In genomic region chr2:133884739-133885381, GRCh38 we compare ENCODE assay signal across 9 cellular contexts.
DNase-seq lines count a peak whose midpoint lies in the region; ATAC-seq and TF ChIP-seq lines count a peak whose summit lies in the region.
"Had no signal": no experiment of that assay in that cellular context is flagged by ENCODE, and none has a peak within 500 bp of the region (broad histone marks: within the 10 kb centered on the region; RNA-seq: fewer than 3 reads in every experiment).

No MANE protein-coding gene starts in this region.

- no peaks in the 10 kb centered on the region for H3K79me2 ChIP-seq in hepatocyte

- H3K27ac ChIP-seq in hepatocyte (no peak overlapping the region), tibial nerve (no peak overlapping the region)

- no peak overlapping the region for H3K4me2 ChIP-seq in hepatocyte

- no peaks in the 10 kb centered on the region for H4K20me1 ChIP-seq in hepatocyte (ENCODE audit: insufficient read depth, poor library complexity, severe bottlenecking)

- no peak overlapping the region for H2AFZ ChIP-seq in hepatocyte

- no peak for ATAC-seq in GM19452 (IDR thresholded peaks at IDR 0.05; ENCODE audit: unreplicated experiment)

- TF ChIP-seq POLR2A in tibial nerve (IDR thresholded peaks at IDR 0.05), result no peak

- no peaks in the 10 kb centered on the region for H3K9me2 ChIP-seq in hepatocyte (replicated peaks; ENCODE audit: insufficient read depth)

- TF ChIP-seq CTCF in GM12875 (IDR thresholded peaks at IDR 0.05; ENCODE audit: borderline replicate concordance, insufficient read depth, low read depth, low read length) (peak; percentile 32; the same call in 1 of the 2 replicates), hepatocyte (IDR thresholded peaks at IDR 0.05; ENCODE audit: poor library complexity) (peak; percentile 43), tibial nerve (IDR thresholded peaks at IDR 0.05) (peak in 1 of 5 experiments; percentile 19)

- no peak for TF ChIP-seq EP300 in tibial nerve (IDR thresholded peaks at IDR 0.05)

- H3K36me3 ChIP-seq in hepatocyte (replicated peaks; ENCODE audit: insufficient read depth, low read depth), result no peaks in the 10 kb centered on the region
- H3K36me3 ChIP-seq in tibial nerve, result no peaks in the 10 kb centered on the region

- 100% methylated on average over 2 of the region's 2 CpGs for WGBS in hepatocyte (ENCODE audit: low lambda C conversion rate, missing lambda C conversion rate)
- WGBS in tibial nerve, 2 donors, result 56 to 59% methylated on average over 2 of the region's 2 CpGs

- DNase-seq in AML-193 (lab: John Stamatoyannopoulos, UW) (peak; percentile 5 to 9), RPMI7951 (ENCODE audit: low read depth) (peak; percentile 26), hepatocyte (ENCODE audit: low spot score) (no peak), NCI-H128 (lab: John Stamatoyannopoulos, UW; ENCODE audit: unreplicated experiment) (no peak), UCSD-AML1 (lab: John Stamatoyannopoulos, UW; ENCODE audit: unreplicated experiment) (no peak), tibial nerve (ENCODE audit: low spot score in 2 of 2) (no peak)
- DNase-seq: NCI-H1417 treated with DMSO at 0.1 percent for 48 hours had no signal

- H3K9me3 ChIP-seq in hepatocyte (ENCODE audit: low read depth), result no peaks in the 10 kb centered on the region
- no peaks in the 10 kb centered on the region for H3K9me3 ChIP-seq in tibial nerve

- H3K4me1 ChIP-seq in hepatocyte (ENCODE audit: insufficient read depth) (peaks cover 11% of the 10 kb centered on the region), tibial nerve (peaks cover 0 to 10% (median 4%) of the 10 kb centered on the region in 4 donors)

- H3K27me3 ChIP-seq in hepatocyte (no peaks in the 10 kb centered on the region), tibial nerve (no peaks in the 10 kb centered on the region)

- H3K4me3 ChIP-seq in GM12875 (ENCODE audit: low read depth, low read length), result no peak overlapping the region
- H3K4me3 ChIP-seq in hepatocyte, result no peak overlapping the region
- H3K4me3 ChIP-seq in tibial nerve, result no peak overlapping the region

Comparison
In these comparisons a context has a peak if more than half of its experiments do, and no peak if none do; other contexts are left out.
1. DNase-seq: peak in AML-193 (2 of 2) and RPMI7951 (single experiment); none in hepatocyte (single experiment), NCI-H128 (single experiment), UCSD-AML1 (single experiment) and tibial nerve (0 of 2).